In genomic region chr12:93122089-93122488, GRCh38 we compare ENCODE assay signal across 16 cellular contexts.
A peak's percentile ranks its signal among the peaks of the same experiment; 100 is the strongest.
DNase-seq lines count a peak whose midpoint lies in the region; ATAC-seq, FAIRE-seq and TF ChIP-seq lines count a peak whose summit lies in the region.
"Had no signal": no experiment of that assay in that cellular context is flagged by ENCODE, and none has a peak within 500 bp of the region (broad histone marks: within the 10 kb centered on the region; RNA-seq: fewer than 3 reads in every experiment).

No MANE protein-coding gene starts in this region.

- TF ChIP-seq CTCF in brain microvascular endothelial cell (IDR thresholded peaks at IDR 0.05; ENCODE audit: low read depth, low read length, missing control alignments) (no peak), keratinocyte (optimal IDR thresholded peaks at IDR 0.05 in 1 of 3, IDR thresholded peaks at IDR 0.05 in 1 of 3, conservative IDR thresholded peaks at IDR 0.05 in 1 of 3; ENCODE audit: extremely low read depth in 1 of 3, insufficient read depth in 2 of 3, low read length in 3 of 3) (no peak), type B pancreatic cell (conservative IDR thresholded peaks at IDR 0.05) (no peak)

- DNase-seq in NCI-H510A treated with DMSO at 0.1 percent for 48 hours (lab: John Stamatoyannopoulos, UW) (peak; percentile 51), NCI-H510A (lab: John Stamatoyannopoulos, UW) (no peak), brain microvascular endothelial cell (peak; percentile 87), keratinocyte (ENCODE audit: low read depth, low spot score) (peak; percentile 91), type B pancreatic cell (ENCODE audit: extremely low spot score, unreplicated experiment) (no peak), SIG-M5 treated with dmso at 0.1 percent for 504 hours (lab: John Stamatoyannopoulos, UW; ENCODE audit: unreplicated experiment) (no peak)
- DNase-seq: amygdala; DND-41; endodermal cell; left colon; stimulated activated CD4-positive, alpha-beta T cell treated with anti-CD3 and anti-CD28 coated beads, Interleukin-4, amount 100 ng/mL, for 24 hours had no signal

- H3K27ac ChIP-seq in brain microvascular endothelial cell: peak overlapping the region; percentile 23
- H3K27ac ChIP-seq in keratinocyte (ENCODE audit: control insufficient read depth, insufficient read depth, low read length): peak overlapping the region; percentile 89

- H3K9me1 ChIP-seq in keratinocyte (ENCODE audit: control insufficient read depth, extremely low read depth, insufficient read depth, low read length): no peaks in the 10 kb centered on the region

- H3K36me3 Mint-ChIP-seq in type B pancreatic cell: no peaks in the 10 kb centered on the region

- H3K4me3 Mint-ChIP-seq in type B pancreatic cell: peak overlapping the region; percentile 58
- H3K4me3 Mint-ChIP-seq: endodermal cell had no signal

- no peaks in the 10 kb centered on the region for H3K79me2 ChIP-seq in keratinocyte (ENCODE audit: control insufficient read depth, insufficient read depth, low read length)

- no peaks in the 10 kb centered on the region for H3K9me3 Mint-ChIP-seq in type B pancreatic cell
- H3K9me3 Mint-ChIP-seq: endodermal cell had no signal

- H3K4me1 Mint-ChIP-seq in type B pancreatic cell (ENCODE audit: unreplicated experiment): peaks cover 22% of the 10 kb centered on the region

- H3K27ac Mint-ChIP-seq in type B pancreatic cell: peak overlapping the region; percentile 96

- H3K4me3 ChIP-seq in brain microvascular endothelial cell (ENCODE audit: low read depth, low read length) (no peak overlapping the region), keratinocyte (ENCODE audit: control insufficient read depth in 2 of 3, extremely low read depth in 1 of 3, insufficient read depth in 2 of 3, low read depth in 1 of 3, low read length in 3 of 3) (peak overlapping the region in 2 of 3 experiments; percentile 11 to 50)

- peak overlapping the region; percentile 69 for H3K9ac ChIP-seq in keratinocyte (ENCODE audit: control insufficient read depth, extremely low read depth, insufficient read depth, low read length)

- peak overlapping the region; percentile 80 for H3K4me2 ChIP-seq in keratinocyte (ENCODE audit: control insufficient read depth, extremely low read depth, insufficient read depth, low read depth, low read length)

- FAIRE-seq in keratinocyte (lab: Jason Lieb, UNC): peak; percentile 95
- FAIRE-seq: A204.1, HTR-8/SVneo, TTC549 had no signal

- no peak for ATAC-seq in HG02763 (IDR thresholded peaks at IDR 0.05; ENCODE audit: unreplicated experiment)
- no peak for ATAC-seq in GM18873 (IDR thresholded peaks at IDR 0.05; ENCODE audit: low FRiP score, unreplicated experiment)

- peak overlapping the region; percentile 46 for H2AFZ ChIP-seq in keratinocyte (ENCODE audit: control insufficient read depth, low read length)

- H3K4me1 ChIP-seq in keratinocyte (ENCODE audit: control insufficient read depth, extremely low read depth, insufficient read depth, low read length): peaks cover 22% of the 10 kb centered on the region

- H3K27me3 ChIP-seq in brain microvascular endothelial cell (replicated peaks): no peaks in the 10 kb centered on the region
- no peaks in the 10 kb centered on the region for H3K27me3 ChIP-seq in keratinocyte (ENCODE audit: control insufficient read depth, extremely low read depth, insufficient read depth, low read length)

- H3K36me3 ChIP-seq in brain microvascular endothelial cell (replicated peaks) (no peaks in the 10 kb centered on the region), keratinocyte (ENCODE audit: control insufficient read depth in 2 of 2, extremely low read depth in 1 of 2, insufficient read depth in 2 of 2, low read length in 2 of 2) (no peaks in the 10 kb centered on the region)

- H4K20me1 ChIP-seq in keratinocyte (ENCODE audit: control insufficient read depth, extremely low read depth, insufficient read depth, low read length): no peaks in the 10 kb centered on the region

- no peaks in the 10 kb centered on the region for H3K9me3 ChIP-seq in keratinocyte (ENCODE audit: control insufficient read depth, low read depth, low read length)

- in situ Hi-C loops in brain microvascular endothelial cell (cut with HindIII; ENCODE audit: low pct_ligation_motif_present, low sequenced_read_pairs): no loop called here

- dilution Hi-C loops in keratinocyte (cut with MboI; ENCODE audit: extremely low pct_ligation_motif_present, low sequenced_read_pairs): no loop called here

- no peaks in the 10 kb centered on the region for H3K27me3 Mint-ChIP-seq in type B pancreatic cell

Comparison
In these comparisons a context has a peak if more than half of its experiments do, and no peak if none do; other contexts are left out.
1. DNase-seq: peak in NCI-H510A treated with DMSO at 0.1 percent for 48 hours (single experiment), brain microvascular endothelial cell (single experiment) and keratinocyte (single experiment); none in NCI-H510A (single experiment), type B pancreatic cell (single experiment) and SIG-M5 treated with dmso at 0.1 percent for 504 hours (single experiment).